In genomic region chr7:134919240-134919641, GRCh38 we compare ENCODE assay signal across 13 cellular contexts.
DNase-seq lines count a peak whose midpoint lies in the region; ATAC-seq and TF ChIP-seq lines count a peak whose summit lies in the region.
"Had no signal": no experiment of that assay in that cellular context is flagged by ENCODE, and none has a peak within 500 bp of the region (broad histone marks: within the 10 kb centered on the region; RNA-seq: fewer than 3 reads in every experiment).

No MANE protein-coding gene starts in this region.

- DNase-seq in GM23248 (no peak), nephron progenitor cell (no peak), MV-4-11 (lab: John Stamatoyannopoulos, UW) (no peak), HEK293T (ENCODE audit: extremely low spot score) (no peak), NCI-H128 (lab: John Stamatoyannopoulos, UW; ENCODE audit: unreplicated experiment) (no peak), middle frontal gyrus (ENCODE audit: extremely low spot score, low spot score) (no peak)
- DNase-seq: Caco-2, occipital lobe, T-helper 17 cell had no signal

- peaks cover 62% of the 10 kb centered on the region for H3K36me3 Mint-ChIP-seq in nephron progenitor cell (ENCODE audit: low read depth)

- peaks cover 3% of the 10 kb centered on the region for H3K9me3 Mint-ChIP-seq in nephron progenitor cell
- H3K9me3 Mint-ChIP-seq: activated T-helper 1 cell treated with anti-CD3 and anti-CD28 coated beads, Interleukin-12 subunit alpha, Interleukin-12 subunit beta, Interleukin-2, Interleukin-4 antibody, amounts not matched to agents 30 ng/mL and 10 ng/mL and 1 ng/mL, durations not matched to agents 14 hours and 24 hours and 36 hours had no signal

- peak overlapping the region; percentile 50 for H3K27ac ChIP-seq in GM23248

- H3K9me3 ChIP-seq in GM23248 (ENCODE audit: low read depth): no peaks in the 10 kb centered on the region
- H3K9me3 ChIP-seq: Caco-2 had no signal

- in situ Hi-C loops in GM23248 (cut with MboI): no loop called here

- ATAC-seq in GM18519 (IDR thresholded peaks at IDR 0.05; ENCODE audit: low FRiP score, unreplicated experiment): peak; percentile 83
- peak; percentile 67 for ATAC-seq in HG03521 (IDR thresholded peaks at IDR 0.05; ENCODE audit: unreplicated experiment)
- ATAC-seq: HepG2, T-helper 17 cell had no signal

- H3K27ac Mint-ChIP-seq in nephron progenitor cell: peak overlapping the region; percentile 54
- H3K27ac Mint-ChIP-seq: activated T-helper 1 cell treated with anti-CD3 and anti-CD28 coated beads, Interleukin-12 subunit alpha, Interleukin-12 subunit beta, Interleukin-2, Interleukin-4 antibody, amounts not matched to agents 30 ng/mL and 10 ng/mL and 1 ng/mL, durations not matched to agents 14 hours and 24 hours and 36 hours; T-helper 17 cell had no signal

- no peaks in the 10 kb centered on the region for H3K27me3 Mint-ChIP-seq in nephron progenitor cell (ENCODE audit: low read depth, poor library complexity)

- TF ChIP-seq CTCF in nephron progenitor cell (IDR thresholded peaks at IDR 0.05): no peak

- H3K36me3 ChIP-seq in GM23248 (ENCODE audit: low read depth): peaks cover 44% of the 10 kb centered on the region

- H3K4me3 Mint-ChIP-seq in nephron progenitor cell: no peak overlapping the region
- H3K4me3 Mint-ChIP-seq: activated T-helper 1 cell treated with anti-CD3 and anti-CD28 coated beads, Interleukin-12 subunit alpha, Interleukin-12 subunit beta, Interleukin-2, Interleukin-4 antibody, amounts not matched to agents 30 ng/mL and 10 ng/mL and 1 ng/mL, durations not matched to agents 14 hours and 24 hours and 36 hours; T-helper 17 cell had no signal

- H4K20me1 ChIP-seq in GM23248 (ENCODE audit: insufficient read depth): 0 out of 2 replicates have a peak, but pooled peaks cover 3% of the 10 kb centered on the region

- H3K79me2 ChIP-seq in GM23248 (ENCODE audit: insufficient read depth): peaks cover 100% of the 10 kb centered on the region

- no peak overlapping the region for H3K4me3 ChIP-seq in GM23248

- CTCF ChIA-PET in HEK293T (lab: Yijun Ruan, JAX): no interaction called here

- no peaks in the 10 kb centered on the region for H3K27me3 ChIP-seq in GM23248 (replicated peaks; ENCODE audit: insufficient read depth)

- peaks cover 83% of the 10 kb centered on the region for H3F3A ChIP-seq in GM23248 (ENCODE audit: insufficient read depth)

- peak overlapping the region; percentile 55 for H3K4me2 ChIP-seq in GM23248 (ENCODE audit: unreplicated experiment)

- POLR2A ChIA-PET in HEK293T (lab: Yijun Ruan, JAX): no interaction called here

- H2AFZ ChIP-seq in GM23248: no peak overlapping the region

- 0 out of 2 replicates have a peak overlapping the region, but pooled peaks have one; percentile 1 for H3K9ac ChIP-seq in GM23248

- H3K9me2 ChIP-seq in GM23248 (ENCODE audit: insufficient read depth): no peaks in the 10 kb centered on the region

- H3K4me1 Mint-ChIP-seq in nephron progenitor cell: peaks cover 5% of the 10 kb centered on the region
- H3K4me1 Mint-ChIP-seq: T-helper 17 cell had no signal

- H3K4me1 ChIP-seq in GM23248 (ENCODE audit: insufficient read depth): peaks cover 39% of the 10 kb centered on the region

TF ChIP-seq in HEK293T, 16 proteins besides CTCF, POLR2A, EP300 and RAD21:
- TF ChIP-seq LEF1 (IDR thresholded peaks at IDR 0.05; ENCODE audit: borderline replicate concordance) (no peak), BHLHE40 (IDR thresholded peaks at IDR 0.05; ENCODE audit: borderline replicate concordance) (no peak), ZNF384 (IDR thresholded peaks at IDR 0.05) (no peak), ARNT (IDR thresholded peaks at IDR 0.05) (no peak), FOXM1 (IDR thresholded peaks at IDR 0.05; ENCODE audit: borderline replicate concordance) (no peak), SP1 (IDR thresholded peaks at IDR 0.05) (no peak), L3MBTL2 (conservative IDR thresholded peaks at IDR 0.05) (no peak), SUZ12 (IDR thresholded peaks at IDR 0.05) (no peak), NFRKB (IDR thresholded peaks at IDR 0.05) (no peak), CTBP1 (IDR thresholded peaks at IDR 0.05; ENCODE audit: borderline replicate concordance) (no peak), PKNOX1 (IDR thresholded peaks at IDR 0.05) (no peak), FOXK2 (IDR thresholded peaks at IDR 0.05) (no peak), ELF4 (IDR thresholded peaks at IDR 0.05) (no peak), TARDBP (IDR thresholded peaks at IDR 0.05) (no peak), HDGF (IDR thresholded peaks at IDR 0.05; ENCODE audit: borderline replicate concordance) (no peak)
